In genomic region chr15:73550190-73550589, GRCh38 we compare ENCODE assay signal across 17 cellular contexts.
DNase-seq lines count a peak whose midpoint lies in the region; ATAC-seq and TF ChIP-seq lines count a peak whose summit lies in the region.
"Had no signal": no experiment of that assay in that cellular context is flagged by ENCODE, and none has a peak within 500 bp of the region (broad histone marks: within the 10 kb centered on the region; RNA-seq: fewer than 3 reads in every experiment).

No MANE protein-coding gene starts in this region.

- no peak overlapping the region for H3K4me2 ChIP-seq in SK-N-SH

- POLR2A ChIA-PET in SK-N-SH (lab: Yijun Ruan, JAX): no interaction called here

- H3K36me3 ChIP-seq in SK-N-SH (replicated peaks in 1 of 2; ENCODE audit: control insufficient read depth in 1 of 2, insufficient read depth in 2 of 2, low read length in 1 of 2): peaks cover 3 to 10% of the 10 kb centered on the region in 2 experiments
- H3K36me3 ChIP-seq: HAP-1 had no signal

- DNase-seq in SK-N-SH (no peak), NCI-H524 treated with DMSO at 0.1 percent for 48 hours (lab: John Stamatoyannopoulos, UW) (peak; percentile 17), fibroblast of gingiva (ENCODE audit: low read depth) (peak; percentile 4), SIG-M5 treated with dmso at 0.1 percent for 504 hours (lab: John Stamatoyannopoulos, UW; ENCODE audit: unreplicated experiment) (no peak)
- DNase-seq in stimulated activated CD4-positive, alpha-beta T cell treated with anti-CD3 and anti-CD28 coated beads, Interleukin-2, amount 100 ng/mL, for 48 hours: no peak
- DNase-seq: ACHN; C1 segment of cervical spinal cord; Calu3; CD4-positive, alpha-beta T cell; DMS 273 treated with DMSO at 0.1 percent for 48 hours; HFFc6 had no signal

- H3K9me3 ChIP-seq in SK-N-SH: no peaks in the 10 kb centered on the region
- H3K9me3 ChIP-seq: HAP-1 had no signal

- H3K79me2 ChIP-seq in SK-N-SH (ENCODE audit: insufficient read depth): no peaks in the 10 kb centered on the region

- TF ChIP-seq EP300 in SK-N-SH (IDR thresholded peaks at IDR 0.05; ENCODE audit: borderline replicate concordance in 1 of 2, low read depth in 1 of 2, low read length in 1 of 2): no peak

- ATAC-seq in SK-N-SH treated with all-trans-retinoic acid at 6 μM for 48 hours (peak; percentile 67), HG03175 (IDR thresholded peaks at IDR 0.05; ENCODE audit: unreplicated experiment) (no peak)
- ATAC-seq: GM12878, K562 had no signal

- H3K9ac ChIP-seq in SK-N-SH: no peak overlapping the region

- H2AFZ ChIP-seq in SK-N-SH (ENCODE audit: low read depth): no peak overlapping the region

- no peak overlapping the region for H3K4me3 ChIP-seq in SK-N-SH (ENCODE audit: low read depth in 2 of 2, low read length in 1 of 2)
- H3K4me3 ChIP-seq: GM12878, HAP-1, K562 had no signal

- H3F3A ChIP-seq in SK-N-SH (replicated peaks; ENCODE audit: insufficient read depth): no peaks in the 10 kb centered on the region

- no peaks in the 10 kb centered on the region for H3K9me2 ChIP-seq in SK-N-SH

- no peaks in the 10 kb centered on the region for H3K4me1 ChIP-seq in SK-N-SH (ENCODE audit: control insufficient read depth in 1 of 2, insufficient read depth in 2 of 2, low read depth in 1 of 2, low read length in 1 of 2)

- no peaks in the 10 kb centered on the region for H3K27me3 ChIP-seq in SK-N-SH (ENCODE audit: insufficient read depth)

- no peak for TF ChIP-seq CTCF in SK-N-SH (IDR thresholded peaks at IDR 0.05)

- no peak for TF ChIP-seq RAD21 in SK-N-SH (IDR thresholded peaks at IDR 0.05; ENCODE audit: low read length)

- H4K20me1 ChIP-seq in SK-N-SH (ENCODE audit: insufficient read depth): no peaks in the 10 kb centered on the region

- CTCF ChIA-PET in SK-N-SH (lab: Yijun Ruan, JAX): interaction anchor here (0.9 to 4.4 kb wide), 5 partner anchors 9 to 252 kb away, joined by 3 to 16 read pairs (median 4); no protein-coding TSS in a partner anchor

- H3K27ac ChIP-seq in SK-N-SH (ENCODE audit: low read depth in 2 of 2, low read length in 1 of 2): no peak overlapping the region
- H3K27ac ChIP-seq: HL-60 had no signal

TF ChIP-seq in SK-N-SH treated with all-trans-retinoic acid at 6 μM for 48 hours, 23 proteins besides CTCF, POLR2A, EP300 and RAD21:
- no peak for TF ChIP-seq PPARA (CRISPR knock-in tag; IDR thresholded peaks at IDR 0.05; ENCODE audit: borderline replicate concordance)
- no peak for TF ChIP-seq TSHZ2 (CRISPR knock-in tag; IDR thresholded peaks at IDR 0.05)
- TF ChIP-seq ZNF70 (CRISPR knock-in tag; IDR thresholded peaks at IDR 0.05): no peak
- TF ChIP-seq CSDC2 (CRISPR knock-in tag; IDR thresholded peaks at IDR 0.05): no peak
- TF ChIP-seq POU6F1 (CRISPR knock-in tag; IDR thresholded peaks at IDR 0.05; ENCODE audit: borderline replicate concordance, low read depth): no peak
- no peak for TF ChIP-seq RARB (CRISPR knock-in tag; IDR thresholded peaks at IDR 0.05)
- TF ChIP-seq TCF4 (CRISPR knock-in tag; IDR thresholded peaks at IDR 0.05; ENCODE audit: borderline replicate concordance): no peak
- TF ChIP-seq OSR1 (CRISPR knock-in tag; IDR thresholded peaks at IDR 0.05): no peak
- no peak for TF ChIP-seq ISL1 (CRISPR knock-in tag; IDR thresholded peaks at IDR 0.05)

TF ChIP-seq in SK-N-SH, 30 proteins besides CTCF, POLR2A, EP300 and RAD21:
- TF ChIP-seq MAX (IDR thresholded peaks at IDR 0.05; ENCODE audit: low read depth): no peak
- no peak for TF ChIP-seq SMC3 (IDR thresholded peaks at IDR 0.05; ENCODE audit: low read depth, low read length)
- no peak for TF ChIP-seq ELF1 (IDR thresholded peaks at IDR 0.05)
- no peak for TF ChIP-seq RFX5 (IDR thresholded peaks at IDR 0.05; ENCODE audit: low read length)
- no peak for TF ChIP-seq MXI1 (IDR thresholded peaks at IDR 0.05; ENCODE audit: low read depth, low read length)
- no peak for TF ChIP-seq USF1 (IDR thresholded peaks at IDR 0.05; ENCODE audit: borderline replicate concordance, low read depth)
- TF ChIP-seq TAF1 (IDR thresholded peaks at IDR 0.05; ENCODE audit: borderline replicate concordance, low read depth, low read length): no peak
- TF ChIP-seq EZH2phosphoT487 (IDR thresholded peaks at IDR 0.05; ENCODE audit: borderline replicate concordance, low read depth): no peak
- TF ChIP-seq NRF1 (IDR thresholded peaks at IDR 0.05; ENCODE audit: low read depth, low read length): no peak
- TF ChIP-seq JUND (IDR thresholded peaks at IDR 0.05): no peak
- TF ChIP-seq GABPA (IDR thresholded peaks at IDR 0.05; ENCODE audit: low read depth): no peak
- TF ChIP-seq SIN3A (IDR thresholded peaks at IDR 0.05; ENCODE audit: borderline replicate concordance, low read depth, low read length): no peak
- no peak for TF ChIP-seq IRF3 (IDR thresholded peaks at IDR 0.05; ENCODE audit: low read depth, low read length)
TF ChIP-seq in SK-N-SH: peak in this region for 0.

Comparison
In these comparisons a context has a peak if more than half of its experiments do, and no peak if none do; other contexts are left out.
1. DNase-seq: peak in NCI-H524 treated with DMSO at 0.1 percent for 48 hours (single experiment) and fibroblast of gingiva (single experiment); none in SK-N-SH (single experiment), SIG-M5 treated with dmso at 0.1 percent for 504 hours (single experiment) and stimulated activated CD4-positive, alpha-beta T cell treated with anti-CD3 and anti-CD28 coated beads, Interleukin-2, amount 100 ng/mL, for 48 hours (0 of 2).